In the genomic region with DNA sequence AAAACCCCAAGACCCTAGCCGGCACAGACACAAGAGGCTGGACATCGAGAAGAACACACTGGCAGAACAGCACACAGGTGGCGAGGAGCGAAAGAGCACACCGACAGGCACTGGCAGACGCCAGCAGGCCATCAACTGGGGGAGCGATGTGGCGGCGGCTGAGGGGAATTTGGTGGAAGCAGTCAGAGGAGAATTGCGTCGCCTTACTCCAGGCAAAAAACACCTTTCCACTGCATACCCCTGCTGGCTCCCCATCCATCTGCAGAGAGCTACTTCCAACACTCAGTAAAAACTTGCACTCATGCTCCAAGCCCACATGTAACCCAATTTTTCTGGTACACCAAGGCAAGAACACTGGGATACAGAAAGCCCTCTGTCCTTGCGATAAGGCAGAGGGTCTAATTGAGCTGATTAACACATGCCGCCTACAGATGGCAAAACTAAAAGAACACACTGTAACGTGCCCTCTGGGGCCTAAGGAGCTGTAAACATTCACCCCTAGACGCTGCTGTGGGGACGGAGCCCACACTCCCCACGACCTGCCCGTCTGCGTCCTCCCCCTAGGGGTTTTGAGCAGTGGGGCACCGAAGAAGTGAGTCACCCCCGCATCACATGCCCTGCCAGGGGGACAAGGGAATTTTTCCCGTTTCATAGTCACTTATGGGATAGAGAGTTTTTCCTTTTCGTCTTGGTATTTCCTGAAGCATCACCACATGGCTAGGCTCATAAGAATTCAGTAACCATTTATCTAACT, we compare ENCODE assay signal across 1 cellular context.
TF ChIP-seq lines count a peak whose summit lies in the region.

No MANE protein-coding gene starts in this region.

TF ChIP-seq in GM12878, 131 proteins besides CTCF, POLR2A, EP300 and RAD21 (continued from another document):
- TF ChIP-seq, protein P1, sequence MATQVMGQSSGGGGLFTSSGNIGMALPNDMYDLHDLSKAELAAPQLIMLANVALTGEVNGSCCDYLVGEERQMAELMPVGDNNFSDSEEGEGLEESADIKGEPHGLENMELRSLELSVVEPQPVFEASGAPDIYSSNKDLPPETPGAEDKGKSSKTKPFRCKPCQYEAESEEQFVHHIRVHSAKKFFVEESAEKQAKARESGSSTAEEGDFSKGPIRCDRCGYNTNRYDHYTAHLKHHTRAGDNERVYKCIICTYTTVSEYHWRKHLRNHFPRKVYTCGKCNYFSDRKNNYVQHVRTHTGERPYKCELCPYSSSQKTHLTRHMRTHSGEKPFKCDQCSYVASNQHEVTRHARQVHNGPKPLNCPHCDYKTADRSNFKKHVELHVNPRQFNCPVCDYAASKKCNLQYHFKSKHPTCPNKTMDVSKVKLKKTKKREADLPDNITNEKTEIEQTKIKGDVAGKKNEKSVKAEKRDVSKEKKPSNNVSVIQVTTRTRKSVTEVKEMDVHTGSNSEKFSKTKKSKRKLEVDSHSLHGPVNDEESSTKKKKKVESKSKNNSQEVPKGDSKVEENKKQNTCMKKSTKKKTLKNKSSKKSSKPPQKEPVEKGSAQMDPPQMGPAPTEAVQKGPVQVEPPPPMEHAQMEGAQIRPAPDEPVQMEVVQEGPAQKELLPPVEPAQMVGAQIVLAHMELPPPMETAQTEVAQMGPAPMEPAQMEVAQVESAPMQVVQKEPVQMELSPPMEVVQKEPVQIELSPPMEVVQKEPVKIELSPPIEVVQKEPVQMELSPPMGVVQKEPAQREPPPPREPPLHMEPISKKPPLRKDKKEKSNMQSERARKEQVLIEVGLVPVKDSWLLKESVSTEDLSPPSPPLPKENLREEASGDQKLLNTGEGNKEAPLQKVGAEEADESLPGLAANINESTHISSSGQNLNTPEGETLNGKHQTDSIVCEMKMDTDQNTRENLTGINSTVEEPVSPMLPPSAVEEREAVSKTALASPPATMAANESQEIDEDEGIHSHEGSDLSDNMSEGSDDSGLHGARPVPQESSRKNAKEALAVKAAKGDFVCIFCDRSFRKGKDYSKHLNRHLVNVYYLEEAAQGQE (IDR thresholded peaks at IDR 0.05; ENCODE audit: low read depth, low read length) = no peak
- no peak for TF ChIP-seq SUZ12 (IDR thresholded peaks at IDR 0.05; ENCODE audit: unreplicated experiment)
- no peak for TF ChIP-seq IRF4 (IDR thresholded peaks at IDR 0.05; ENCODE audit: low read depth, low read length)
- TF ChIP-seq, protein P2, sequence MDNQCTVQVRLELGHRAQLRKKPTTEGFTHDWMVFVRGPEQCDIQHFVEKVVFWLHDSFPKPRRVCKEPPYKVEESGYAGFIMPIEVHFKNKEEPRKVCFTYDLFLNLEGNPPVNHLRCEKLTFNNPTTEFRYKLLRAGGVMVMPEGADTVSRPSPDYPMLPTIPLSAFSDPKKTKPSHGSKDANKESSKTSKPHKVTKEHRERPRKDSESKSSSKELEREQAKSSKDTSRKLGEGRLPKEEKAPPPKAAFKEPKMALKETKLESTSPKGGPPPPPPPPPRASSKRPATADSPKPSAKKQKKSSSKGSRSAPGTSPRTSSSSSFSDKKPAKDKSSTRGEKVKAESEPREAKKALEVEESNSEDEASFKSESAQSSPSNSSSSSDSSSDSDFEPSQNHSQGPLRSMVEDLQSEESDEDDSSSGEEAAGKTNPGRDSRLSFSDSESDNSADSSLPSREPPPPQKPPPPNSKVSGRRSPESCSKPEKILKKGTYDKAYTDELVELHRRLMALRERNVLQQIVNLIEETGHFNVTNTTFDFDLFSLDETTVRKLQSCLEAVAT (IDR thresholded peaks at IDR 0.05) = no peak
